1 cellular context compared by ENCODE assay signal in genomic region chr14:56855891-56856461, GRCh38.
TF ChIP-seq lines count a peak whose summit lies in the region.

No MANE protein-coding gene starts in this region.

TF ChIP-seq in GM23338, 12 proteins besides CTCF, POLR2A, EP300 and RAD21 (continued from another document):
- TF ChIP-seq ZNF462 (CRISPR knock-in tag; IDR thresholded peaks at IDR 0.05) (no peak), NANOG (IDR thresholded peaks at IDR 0.05; ENCODE audit: borderline replicate concordance) (0 out of 2 replicates have a peak, but pooled peaks have one; percentile 19)
